1 cellular context compared by ENCODE assay signal in the genomic region with DNA sequence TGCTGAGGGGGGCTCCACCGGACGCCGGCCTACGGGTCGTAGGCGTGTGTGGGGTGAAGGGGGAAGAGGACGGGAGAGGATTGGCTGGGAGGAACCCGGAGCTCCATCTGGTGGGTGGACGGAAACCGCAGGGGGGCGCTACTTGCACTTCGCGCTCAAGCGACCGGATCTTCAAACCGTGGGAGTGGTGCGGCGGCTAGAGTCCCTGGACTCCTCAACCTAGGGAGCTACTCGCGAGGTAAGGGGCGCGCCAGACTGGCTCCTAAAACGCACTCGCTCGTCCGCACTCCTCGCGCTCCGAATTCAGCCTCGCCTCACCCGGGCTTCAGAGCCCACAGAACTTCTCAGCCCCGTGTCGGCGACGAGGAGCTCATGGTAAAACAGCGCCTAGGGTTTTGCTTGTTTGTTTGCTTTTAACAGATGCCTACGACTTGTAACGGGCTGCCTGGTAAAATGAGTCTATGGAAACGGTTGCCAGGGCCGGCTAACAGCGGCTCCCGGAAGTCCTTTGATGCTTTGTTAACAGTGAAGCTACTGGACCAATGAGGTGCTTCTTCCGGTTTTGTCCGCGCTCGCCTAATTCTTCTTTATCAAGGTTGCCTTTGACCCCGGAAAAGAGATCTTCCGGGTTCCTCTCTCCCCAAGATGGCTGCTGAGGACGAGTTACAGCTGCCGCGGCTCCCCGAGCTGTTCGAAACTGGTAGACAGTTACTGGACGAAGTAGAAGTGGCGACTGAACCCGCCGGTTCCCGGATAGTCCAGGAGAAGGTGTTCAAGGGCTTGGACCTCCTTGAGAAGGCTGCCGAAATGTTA.
TF ChIP-seq lines count a peak whose summit lies in the region.

Gene IGBP1, plus strand, starts transcription at position 145 of the 813 bp plus-strand sequence. Its CDS starts 501 bp downstream, at position 646.

TF ChIP-seq in HepG2, 621 proteins besides CTCF, POLR2A, EP300 and RAD21 (continued from another document and continues in another):
- TF ChIP-seq ZNF746 (CRISPR knock-in tag; IDR thresholded peaks at IDR 0.05) (peak; percentile 20; the same call in 1 of the 2 replicates), CCDC6 (CRISPR knock-in tag; IDR thresholded peaks at IDR 0.05) (no peak), ATRX (CRISPR knock-in tag; IDR thresholded peaks at IDR 0.05; ENCODE audit: borderline replicate concordance) (no peak), JUNB (CRISPR knock-in tag; IDR thresholded peaks at IDR 0.05; ENCODE audit: borderline replicate concordance) (no peak), KIAA2018 (CRISPR knock-in tag; IDR thresholded peaks at IDR 0.05; ENCODE audit: borderline replicate concordance) (no peak), HOXA3 (CRISPR knock-in tag; IDR thresholded peaks at IDR 0.05) (no peak), NFKB2 (CRISPR knock-in tag; IDR thresholded peaks at IDR 0.05; ENCODE audit: borderline replicate concordance) (no peak), MIER2 (CRISPR knock-in tag; IDR thresholded peaks at IDR 0.05) (no peak), AFF4 (CRISPR knock-in tag; IDR thresholded peaks at IDR 0.05) (no peak), TEAD2 (CRISPR knock-in tag; IDR thresholded peaks at IDR 0.05) (no peak), NR2F6 (IDR thresholded peaks at IDR 0.05) (no peak), NR2F6 (CRISPR knock-in tag; IDR thresholded peaks at IDR 0.05) (no peak), RORA (CRISPR knock-in tag; IDR thresholded peaks at IDR 0.05) (no peak), STAG1 (CRISPR knock-in tag; IDR thresholded peaks at IDR 0.05) (peak; percentile 21; the same call in 1 of the 2 replicates), JARID2 (CRISPR knock-in tag; IDR thresholded peaks at IDR 0.05; ENCODE audit: insufficient replicate concordance) (no peak), ZNF446 (CRISPR knock-in tag; IDR thresholded peaks at IDR 0.05) (no peak), TRAFD1 (CRISPR knock-in tag; IDR thresholded peaks at IDR 0.05; ENCODE audit: borderline replicate concordance) (no peak), CERS6 (CRISPR knock-in tag; IDR thresholded peaks at IDR 0.05) (no peak), CBX2 (IDR thresholded peaks at IDR 0.05; ENCODE audit: low read depth, low read length) (no peak), CBX2 (CRISPR knock-in tag; IDR thresholded peaks at IDR 0.05; ENCODE audit: low read depth) (no peak), ZMAT3 (CRISPR knock-in tag; conservative IDR thresholded peaks at IDR 0.05) (no peak), KLF12 (CRISPR knock-in tag; IDR thresholded peaks at IDR 0.05; ENCODE audit: borderline replicate concordance) (no peak)
- TF ChIP-seq, protein P1, sequence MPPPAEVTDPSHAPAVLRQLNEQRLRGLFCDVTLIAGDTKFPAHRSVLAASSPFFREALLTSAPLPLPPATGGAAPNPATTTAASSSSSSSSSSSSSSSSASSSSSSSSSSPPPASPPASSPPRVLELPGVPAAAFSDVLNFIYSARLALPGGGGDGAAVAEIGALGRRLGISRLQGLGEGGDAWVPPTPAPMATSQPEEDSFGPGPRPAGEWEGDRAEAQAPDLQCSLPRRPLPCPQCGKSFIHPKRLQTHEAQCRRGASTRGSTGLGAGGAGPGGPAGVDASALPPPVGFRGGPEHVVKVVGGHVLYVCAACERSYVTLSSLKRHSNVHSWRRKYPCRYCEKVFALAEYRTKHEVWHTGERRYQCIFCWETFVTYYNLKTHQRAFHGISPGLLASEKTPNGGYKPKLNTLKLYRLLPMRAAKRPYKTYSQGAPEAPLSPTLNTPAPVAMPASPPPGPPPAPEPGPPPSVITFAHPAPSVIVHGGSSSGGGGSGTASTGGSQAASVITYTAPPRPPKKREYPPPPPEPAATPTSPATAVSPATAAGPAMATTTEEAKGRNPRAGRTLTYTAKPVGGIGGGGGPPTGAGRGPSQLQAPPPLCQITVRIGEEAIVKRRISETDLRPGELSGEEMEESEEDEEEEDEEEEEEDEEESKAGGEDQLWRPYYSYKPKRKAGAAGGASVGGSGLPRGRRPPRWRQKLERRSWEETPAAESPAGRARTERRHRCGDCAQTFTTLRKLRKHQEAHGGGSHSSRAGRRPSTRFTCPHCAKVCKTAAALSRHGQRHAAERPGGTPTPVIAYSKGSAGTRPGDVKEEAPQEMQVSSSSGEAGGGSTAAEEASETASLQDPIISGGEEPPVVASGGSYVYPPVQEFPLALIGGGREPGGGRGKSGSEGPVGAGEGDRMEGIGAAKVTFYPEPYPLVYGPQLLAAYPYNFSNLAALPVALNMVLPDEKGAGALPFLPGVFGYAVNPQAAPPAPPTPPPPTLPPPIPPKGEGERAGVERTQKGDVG (CRISPR knock-in tag; IDR thresholded peaks at IDR 0.05; ENCODE audit: borderline replicate concordance) = no peak
- TF ChIP-seq, protein P2, sequence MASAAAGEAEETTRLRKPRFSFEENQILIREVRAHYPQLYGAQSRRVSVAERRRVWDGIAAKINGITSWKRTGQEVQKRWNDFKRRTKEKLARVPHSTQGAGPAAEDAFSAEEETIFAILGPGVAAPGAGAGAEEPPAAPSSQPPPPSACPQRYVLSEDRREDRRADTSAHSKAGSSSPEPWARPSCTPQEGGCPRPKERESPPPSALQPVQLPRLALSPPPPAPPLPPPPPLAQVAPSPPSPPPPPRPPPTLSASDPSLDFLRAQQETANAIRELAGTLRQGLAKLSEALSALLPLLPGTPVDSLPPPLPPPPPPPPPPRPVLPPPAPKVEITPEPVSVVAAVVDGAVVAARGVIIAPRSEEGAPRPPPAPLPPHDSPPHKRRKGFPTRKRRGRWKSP (CRISPR knock-in tag; IDR thresholded peaks at IDR 0.05) = no peak
- TF ChIP-seq, protein P3, sequence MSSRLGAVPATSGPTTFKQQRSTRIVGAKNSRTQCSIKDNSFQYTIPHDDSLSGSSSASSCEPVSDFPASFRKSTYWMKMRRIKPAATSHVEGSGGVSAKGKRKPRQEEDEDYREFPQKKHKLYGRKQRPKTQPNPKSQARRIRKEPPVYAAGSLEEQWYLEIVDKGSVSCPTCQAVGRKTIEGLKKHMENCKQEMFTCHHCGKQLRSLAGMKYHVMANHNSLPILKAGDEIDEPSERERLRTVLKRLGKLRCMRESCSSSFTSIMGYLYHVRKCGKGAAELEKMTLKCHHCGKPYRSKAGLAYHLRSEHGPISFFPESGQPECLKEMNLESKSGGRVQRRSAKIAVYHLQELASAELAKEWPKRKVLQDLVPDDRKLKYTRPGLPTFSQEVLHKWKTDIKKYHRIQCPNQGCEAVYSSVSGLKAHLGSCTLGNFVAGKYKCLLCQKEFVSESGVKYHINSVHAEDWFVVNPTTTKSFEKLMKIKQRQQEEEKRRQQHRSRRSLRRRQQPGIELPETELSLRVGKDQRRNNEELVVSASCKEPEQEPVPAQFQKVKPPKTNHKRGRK (CRISPR knock-in tag; IDR thresholded peaks at IDR 0.05) = no peak
- TF ChIP-seq, protein P4, sequence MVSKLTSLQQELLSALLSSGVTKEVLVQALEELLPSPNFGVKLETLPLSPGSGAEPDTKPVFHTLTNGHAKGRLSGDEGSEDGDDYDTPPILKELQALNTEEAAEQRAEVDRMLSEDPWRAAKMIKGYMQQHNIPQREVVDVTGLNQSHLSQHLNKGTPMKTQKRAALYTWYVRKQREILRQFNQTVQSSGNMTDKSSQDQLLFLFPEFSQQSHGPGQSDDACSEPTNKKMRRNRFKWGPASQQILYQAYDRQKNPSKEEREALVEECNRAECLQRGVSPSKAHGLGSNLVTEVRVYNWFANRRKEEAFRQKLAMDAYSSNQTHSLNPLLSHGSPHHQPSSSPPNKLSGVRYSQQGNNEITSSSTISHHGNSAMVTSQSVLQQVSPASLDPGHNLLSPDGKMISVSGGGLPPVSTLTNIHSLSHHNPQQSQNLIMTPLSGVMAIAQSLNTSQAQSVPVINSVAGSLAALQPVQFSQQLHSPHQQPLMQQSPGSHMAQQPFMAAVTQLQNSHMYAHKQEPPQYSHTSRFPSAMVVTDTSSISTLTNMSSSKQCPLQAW (CRISPR knock-in tag; IDR thresholded peaks at IDR 0.05) = 0 out of 2 replicates have a peak, but pooled peaks have one; percentile 21
- TF ChIP-seq, protein P5, sequence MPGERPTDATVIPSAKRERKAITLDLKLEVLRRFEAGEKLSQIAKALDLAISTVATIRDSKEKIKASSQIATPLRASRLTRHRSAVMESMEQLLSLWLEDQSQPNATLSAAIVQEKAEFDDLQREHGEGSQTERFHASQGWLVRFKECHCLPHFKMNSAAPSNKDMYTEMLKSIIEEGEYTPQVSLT (CRISPR knock-in tag; IDR thresholded peaks at IDR 0.05; ENCODE audit: borderline replicate concordance, low read depth) = no peak
